ENCODE assay signal across 29 cellular contexts in the genomic region with DNA sequence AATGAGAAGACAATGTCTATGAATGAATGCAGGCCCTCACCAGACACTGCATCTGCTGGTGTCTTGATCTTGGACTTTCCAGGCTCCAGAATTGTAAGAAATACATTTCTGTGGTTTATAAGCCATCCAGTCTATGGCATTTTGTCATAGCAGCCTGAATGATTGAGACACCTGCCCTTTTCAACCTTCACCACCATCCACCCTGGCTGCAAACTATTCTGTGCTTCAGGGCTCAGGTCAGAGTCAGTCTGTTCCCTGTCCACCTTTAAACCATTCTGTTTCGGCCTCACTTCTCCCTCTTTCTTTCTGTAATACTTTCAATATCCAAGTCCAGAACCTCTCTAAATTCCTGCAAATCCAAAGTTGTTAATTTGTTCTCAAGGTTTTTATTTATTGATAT.
"Had no signal": no experiment of that assay in that cellular context is flagged by ENCODE, and none has a peak within 500 bp of the region (broad histone marks: within the 10 kb centered on the region; RNA-seq: fewer than 3 reads in every experiment).

No MANE protein-coding gene starts in this region.

- H3K36me3 ChIP-seq: ovary, spleen, suprapubic skin, tibial artery, transverse colon, upper lobe of right lung, uterus had no signal

- H3K4me3 ChIP-seq: ovary, psoas muscle, skin epidermis, smooth muscle cell, spleen, suprapubic skin, testis, tibial artery, transverse colon, upper lobe of right lung, uterus had no signal

- H3K27ac ChIP-seq: ovary, parathyroid adenoma, psoas muscle, skin epidermis, spleen, suprapubic skin, testis, tibial artery, transverse colon, upper lobe of right lung, uterus had no signal

- H3K4me1 ChIP-seq: parathyroid adenoma, psoas muscle, spleen, suprapubic skin, testis, tibial artery, transverse colon, upper lobe of right lung, uterus had no signal

- DNase-seq: naive thymus-derived CD8-positive, alpha-beta T cell; nephron progenitor cell; occipital lobe; ovary; posterior cingulate gyrus; psoas muscle; right cardiac atrium; spleen; stimulated activated CD4-positive, alpha-beta T cell treated with anti-CD3 and anti-CD28 coated beads, Interleukin-12 subunit alpha, Interleukin-12 subunit beta, amount 100 ng/mL, for 4 hours; stimulated activated CD4-positive, alpha-beta T cell treated with anti-CD3 and anti-CD28 coated beads, Interleukin-1b, Interleukin-23, amount 100 ng/mL, for 48 hours; stimulated activated CD4-positive, alpha-beta T cell treated with anti-CD3 and anti-CD28 coated beads, Interleukin-4, amount 100 ng/mL, for 1 hour; stimulated activated CD4-positive, alpha-beta T cell treated with anti-CD3 and anti-CD28 coated beads, Interleukin-4, amount 100 ng/mL, for 4 hours; stimulated activated CD8-positive, alpha-beta memory T cell treated with anti-CD3 and anti-CD28 coated beads, Interleukin-4, amount 100 ng/mL, for 48 hours; stimulated activated naive CD4-positive, alpha-beta T cell; stimulated activated naive CD8-positive, alpha-beta T cell treated with anti-CD3 and anti-CD28 coated beads, Interleukin-15, amount 100 ng/mL, for 72 hours; stimulated activated naive CD8-positive, alpha-beta T cell treated with anti-CD3 and anti-CD28 coated beads, Interleukin-15, Interleukin-2, amounts not matched to agents 100 U/mL and 50 U/mL, for 24 hours; substantia nigra; testis; tibial artery; transverse colon; upper lobe of right lung; uterus had no signal

- ATAC-seq: naive thymus-derived CD8-positive, alpha-beta T cell; natural killer cell treated with Interleukin-12 subunit alpha and Interleukin-12 subunit beta and Interleukin-15 and Interleukin-18, amount 100 ng/mL, for 72 hours; psoas muscle; right cardiac atrium; sciatic nerve; stimulated activated memory B cell treated with anti-CD40 and anti-IgM and Interleukin-4, amounts not matched to agents 10 μg/mL and 1 μg/mL and 100 μg/mL, for 72 hours; stimulated activated naive CD8-positive, alpha-beta T cell treated with anti-CD3 and anti-CD28 coated beads, Interleukin-15, amount 100 ng/mL, for 72 hours; stimulated activated naive CD8-positive, alpha-beta T cell treated with anti-CD3 and anti-CD28 coated beads, Interleukin-15, Interleukin-2, amounts not matched to agents 100 U/mL and 50 U/mL, for 24 hours; upper lobe of right lung had no signal

- H3K9me3 ChIP-seq: ovary, psoas muscle, spleen, suprapubic skin, testis, tibial artery, transverse colon, upper lobe of right lung, uterus had no signal

- H3K27me3 ChIP-seq: ovary, spleen, suprapubic skin, testis, tibial artery, transverse colon, upper lobe of right lung, uterus had no signal
